1 cellular context compared by ENCODE assay signal in genomic region chr17:71380535-71380934, GRCh38.
TF ChIP-seq lines count a peak whose summit lies in the region.

No MANE protein-coding gene starts in this region.

TF ChIP-seq in IMR-90, 13 proteins besides CTCF, POLR2A, EP300 and RAD21 (continued from another document):
- TF ChIP-seq RFX5 (IDR thresholded peaks at IDR 0.05; ENCODE audit: low read depth, low read length) = no peak
- TF ChIP-seq USF2 (IDR thresholded peaks at IDR 0.05; ENCODE audit: low read depth, low read length) = no peak
- no peak for TF ChIP-seq MAZ (IDR thresholded peaks at IDR 0.05; ENCODE audit: borderline replicate concordance, low read depth, low read length)
